ENCODE assay signal across 18 cellular contexts in genomic region chr2:66888246-66888645, GRCh38.
DNase-seq lines count a peak whose midpoint lies in the region; ATAC-seq and TF ChIP-seq lines count a peak whose summit lies in the region.
"Had no signal": no experiment of that assay in that cellular context is flagged by ENCODE, and none has a peak within 500 bp of the region (broad histone marks: within the 10 kb centered on the region; RNA-seq: fewer than 3 reads in every experiment).

No MANE protein-coding gene starts in this region.

- peak overlapping the region; percentile 98 for H3K27ac ChIP-seq in AG04450 (ENCODE audit: low read depth, low read length)
- peak overlapping the region; percentile 19 for H3K27ac ChIP-seq in lower lobe of right lung
- H3K27ac ChIP-seq in caudate nucleus (ENCODE audit: low read depth, low read length) = no peak overlapping the region
- H3K27ac ChIP-seq: HL-60 had no signal

- H3K4me3 ChIP-seq in AG04450 (ENCODE audit: low read depth, low read length) = no peak overlapping the region
- no peak overlapping the region for H3K4me3 ChIP-seq in adipocyte (ENCODE audit: low read length)
- no peak overlapping the region for H3K4me3 ChIP-seq in lower lobe of right lung
- H3K4me3 ChIP-seq in skeletal muscle satellite cell (ENCODE audit: low read length) = no peak overlapping the region
- H3K4me3 ChIP-seq: GM12878 had no signal

- H3K9me3 ChIP-seq in AG04450 (ENCODE audit: control insufficient read depth, insufficient read depth, low read length) (no peaks in the 10 kb centered on the region), adipocyte (ENCODE audit: control insufficient read depth, low read length) (peaks cover 7% of the 10 kb centered on the region), lower lobe of right lung (no peaks in the 10 kb centered on the region), skeletal muscle satellite cell (replicated peaks; ENCODE audit: low read length) (no peaks in the 10 kb centered on the region)

- H3K4me1 ChIP-seq in adipocyte (ENCODE audit: control insufficient read depth, insufficient read depth, low read length) (peaks cover 18% of the 10 kb centered on the region), lower lobe of right lung (no peaks in the 10 kb centered on the region), skeletal muscle satellite cell (ENCODE audit: control insufficient read depth, insufficient read depth, low read length) (peaks cover 24% of the 10 kb centered on the region)

- POLR2A ChIA-PET in AG04450 (lab: Yijun Ruan, JAX) = interaction anchor here (1.4 kb wide), 3 partner anchors 15 to 98 kb away, joined by 4 to 17 read pairs (median 9); no protein-coding TSS in a partner anchor

- ATAC-seq in lower lobe of right lung = no peak
- ATAC-seq in GM19023 (IDR thresholded peaks at IDR 0.05; ENCODE audit: unreplicated experiment) = no peak
- ATAC-seq in HG02885 (IDR thresholded peaks at IDR 0.05; ENCODE audit: poor library complexity, unreplicated experiment) = no peak
- ATAC-seq in HG02610 (IDR thresholded peaks at IDR 0.05; ENCODE audit: unreplicated experiment) = no peak
- ATAC-seq: GM12878, Panc1 had no signal

- CTCF ChIA-PET in AG04450 (lab: Charles Lee) = interaction anchor here (1.0 kb wide), 1 partner anchor 327 kb away, joined by 3 read pairs; no protein-coding TSS in a partner anchor

- DNase-seq in AG04450 (ENCODE audit: low read depth, low spot score) (no peak), adipocyte (ENCODE audit: low read depth) (no peak), lower lobe of right lung (no peak), caudate nucleus (lab: John Stamatoyannopoulos, UW) (no peak)
- DNase-seq: Calu3; CD4-positive, CD25-positive, alpha-beta regulatory T cell; MM.1S; NCI-H1105; NCI-H187; NCI-H748 treated with DMSO at 0.1 percent for 48 hours; SHP77 treated with DMSO at 0.1 percent for 48 hours had no signal

- no peak for TF ChIP-seq CTCF in AG04450 (IDR thresholded peaks at IDR 0.05; ENCODE audit: low read depth, low read length)
- no peak for TF ChIP-seq CTCF in lower lobe of right lung (IDR thresholded peaks at IDR 0.05)

- peak overlapping the region; percentile 48 for H3K9ac ChIP-seq in adipocyte (ENCODE audit: low read length)
- peak overlapping the region; percentile 14 for H3K9ac ChIP-seq in skeletal muscle satellite cell (ENCODE audit: low read depth, low read length)

- H3K27me3 ChIP-seq in AG04450 (ENCODE audit: control insufficient read depth, insufficient read depth, low read length) (no peaks in the 10 kb centered on the region), adipocyte (replicated peaks; ENCODE audit: control insufficient read depth, insufficient read depth, low read length) (no peaks in the 10 kb centered on the region), lower lobe of right lung (ENCODE audit: low read depth) (no peaks in the 10 kb centered on the region), skeletal muscle satellite cell (ENCODE audit: control insufficient read depth, insufficient read depth, low read length) (no peaks in the 10 kb centered on the region)

- H3K36me3 ChIP-seq in adipocyte (ENCODE audit: control insufficient read depth, insufficient read depth, low read length, severe bottlenecking) = no peaks in the 10 kb centered on the region
- H3K36me3 ChIP-seq in lower lobe of right lung = no peaks in the 10 kb centered on the region
- H3K36me3 ChIP-seq in skeletal muscle satellite cell (ENCODE audit: insufficient read depth, low read length) = no peaks in the 10 kb centered on the region

- intact Hi-C loops in lower lobe of right lung (cut with DNase I) = no loop called here

- no peak overlapping the region for H3K4me2 ChIP-seq in skeletal muscle satellite cell (ENCODE audit: low read length)
